22 cellular contexts compared by ENCODE assay signal in genomic region chr21:43940672-43941071, GRCh38.
"Had no signal": no experiment of that assay in that cellular context is flagged by ENCODE, and none has a peak within 500 bp of the region (broad histone marks: within the 10 kb centered on the region; RNA-seq: fewer than 3 reads in every experiment).

No MANE protein-coding gene starts in this region.

- H3K27ac ChIP-seq: brain microvascular endothelial cell, cardiac muscle cell, SJSA1 had no signal

- ATAC-seq: activated T-cell treated with anti-CD3 and anti-CD28 coated beads, Interleukin-2, amount 50 U/mL, for 72 hours; K562; SK-N-SH treated with all-trans-retinoic acid at 6 μM for 48 hours had no signal

- H3K36me3 ChIP-seq: brain microvascular endothelial cell, cardiac muscle cell had no signal

- H3K4me3 ChIP-seq: cardiac muscle cell, K562, SJSA1 had no signal

- DNase-seq: activated CD4-positive, alpha-beta memory T cell treated with anti-CD3 and anti-CD28 coated beads, Interleukin-2, amount 10 ng/mL, durations not matched to agents 7 days and 5 days; activated CD4-positive, alpha-beta T cell treated with anti-CD3 and anti-CD28 coated beads, Interleukin-2, amount 50 U/mL, for 1 hour; activated CD4-positive, CD25-positive, alpha-beta regulatory T cell; activated gamma-delta T cell treated with Interleukin-2 at 50 U/mL for 16 hours; activated naive CD4-positive, alpha-beta T cell treated with anti-CD3 and anti-CD28 coated beads, Interleukin-2, amount 10 ng/mL, durations not matched to agents 7 days and 5 days; activated naive CD8-positive, alpha-beta T cell treated with anti-CD3 and anti-CD28 coated beads for 36 hours; activated T-cell treated with anti-CD3 and anti-CD28 coated beads, Interleukin-2, amount 50 U/mL, for 72 hours; brain microvascular endothelial cell; Karpas-422; MM.1S; NCI-H1105; NCI-H1436; NCI-H1694 treated with DMSO at 0.1 percent for 48 hours; NCI-H2029 treated with DMSO at 0.1 percent for 48 hours; NCI-H510A treated with DMSO at 0.1 percent for 48 hours; NCI-H69; SHP77; SW 1271 had no signal

- H3K9me3 ChIP-seq: SJSA1 had no signal

- H3K27me3 ChIP-seq: brain microvascular endothelial cell, cardiac muscle cell, SJSA1 had no signal
